8 cellular contexts compared by ENCODE assay signal in genomic region chr3:51385621-51386091, GRCh38. TPM values are rescaled to one million over a fixed set of nuclear protein-coding genes. Genes with fewer than 3 reads are reported as not detected.
A peak's percentile ranks its signal among the peaks of the same experiment; 100 is the strongest.
DNase-seq lines count a peak whose midpoint lies in the region; ATAC-seq, FAIRE-seq and TF ChIP-seq lines count a peak whose summit lies in the region.

No MANE protein-coding gene starts in this region.

- TF ChIP-seq CTCF in AG04449 (IDR thresholded peaks at IDR 0.05; ENCODE audit: insufficient read depth, low read length, missing control alignments) (no peak), breast epithelium (IDR thresholded peaks at IDR 0.05) (no peak), mesothelial cell of epicardium (IDR thresholded peaks at IDR 0.05; ENCODE audit: unreplicated experiment) (no peak)

- peak; percentile 49 for FAIRE-seq in HTR-8/SVneo (lab: Jason Lieb, UNC)

- peaks cover 52% of the 10 kb centered on the region for H3K4me1 Mint-ChIP-seq in mesothelial cell of epicardium

- intact Hi-C loops in breast epithelium (cut with DNase I; ENCODE audit: low total_unique reads): loop anchor here (5.0 kb wide), 1 partner anchor 773 kb away; the partner anchor contains the start of gene CISH

- no peaks in the 10 kb centered on the region for H3K27me3 ChIP-seq in breast epithelium

- ATAC-seq in GM18858 (IDR thresholded peaks at IDR 0.05; ENCODE audit: unreplicated experiment) (no peak), GM19397 (IDR thresholded peaks at IDR 0.05; ENCODE audit: unreplicated experiment) (no peak)

- CTCF ChIA-PET in AG04449 (lab: Yijun Ruan, JAX): interaction anchor here (0.7 to 4.8 kb wide), 8 partner anchors 12 to 771 kb away, joined by 3 to 38 read pairs (median 4); partner anchors contain the start of gene MAPKAPK3

- H3K4me3 ChIP-seq in AG04449 (ENCODE audit: low read depth, low read length) (peak overlapping the region; percentile 84), breast epithelium (peak overlapping the region; percentile 70 to 92 (median 90))

- POLR2A ChIA-PET in AG04449 (lab: Yijun Ruan, JAX): interaction anchor here (0.7 to 1.8 kb wide), 10 partner anchors 8 to 784 kb away, joined by 3 to 9 read pairs (median 4); partner anchors contain the start of gene CISH

- H3K9me3 Mint-ChIP-seq in mesothelial cell of epicardium: no peaks in the 10 kb centered on the region

- DNase-seq in AG04449 (ENCODE audit: low read depth, low spot score): no peak
- no peak for DNase-seq in HTR-8/SVneo (ENCODE audit: insufficient read length, low spot score)
- DNase-seq in breast epithelium (ENCODE audit: low spot score in 2 of 2): no peak
- DNase-seq in mesothelial cell of epicardium (ENCODE audit: low spot score in 2 of 2, unreplicated experiment in 2 of 2): no peak
- DNase-seq in NCI-H82 treated with DMSO at 0.1 percent for 48 hours (lab: John Stamatoyannopoulos, UW; ENCODE audit: unreplicated experiment): no peak
- DNase-seq in NCI-H446 (lab: John Stamatoyannopoulos, UW): no peak

- no peaks in the 10 kb centered on the region for H3K27me3 Mint-ChIP-seq in mesothelial cell of epicardium (ENCODE audit: low read depth)

- peak overlapping the region; percentile 97 for H3K4me3 Mint-ChIP-seq in mesothelial cell of epicardium

- peaks cover 2% of the 10 kb centered on the region for H3K36me3 Mint-ChIP-seq in mesothelial cell of epicardium

- no peaks in the 10 kb centered on the region for H3K9me3 ChIP-seq in breast epithelium

- peaks cover 7 to 38% of the 10 kb centered on the region in 2 donors for H3K4me1 ChIP-seq in breast epithelium

- no peaks in the 10 kb centered on the region for H3K36me3 ChIP-seq in breast epithelium

- peak overlapping the region; percentile 90 to 97 for H3K27ac ChIP-seq in breast epithelium

- peak overlapping the region; percentile 98 for H3K27ac Mint-ChIP-seq in mesothelial cell of epicardium

- TF ChIP-seq POLR2A in breast epithelium (IDR thresholded peaks at IDR 0.05): no peak

RNA-seq across cellular contexts. Expression of gene MANF, which starts 0.6 kb away (rescaled TPM):
- total RNA-seq in breast epithelium (10 to 100 TPM; 34.2 to 80.6 (median 40.0) TPM), mesothelial cell of epicardium (99.7 to 112 TPM (median 100 TPM) in 3 replicates)

RNA-seq across cellular contexts. Expression of gene RBM15B, which starts 5.4 kb away (rescaled TPM):
- 10 to 100 TPM; 24.6 to 32.5 (median 28.7) TPM for total RNA-seq in breast epithelium
- total RNA-seq in mesothelial cell of epicardium: 68.3 to 68.8 TPM (median 68.7 TPM) in 3 replicates
